8 cellular contexts compared by ENCODE assay signal in the genomic region with DNA sequence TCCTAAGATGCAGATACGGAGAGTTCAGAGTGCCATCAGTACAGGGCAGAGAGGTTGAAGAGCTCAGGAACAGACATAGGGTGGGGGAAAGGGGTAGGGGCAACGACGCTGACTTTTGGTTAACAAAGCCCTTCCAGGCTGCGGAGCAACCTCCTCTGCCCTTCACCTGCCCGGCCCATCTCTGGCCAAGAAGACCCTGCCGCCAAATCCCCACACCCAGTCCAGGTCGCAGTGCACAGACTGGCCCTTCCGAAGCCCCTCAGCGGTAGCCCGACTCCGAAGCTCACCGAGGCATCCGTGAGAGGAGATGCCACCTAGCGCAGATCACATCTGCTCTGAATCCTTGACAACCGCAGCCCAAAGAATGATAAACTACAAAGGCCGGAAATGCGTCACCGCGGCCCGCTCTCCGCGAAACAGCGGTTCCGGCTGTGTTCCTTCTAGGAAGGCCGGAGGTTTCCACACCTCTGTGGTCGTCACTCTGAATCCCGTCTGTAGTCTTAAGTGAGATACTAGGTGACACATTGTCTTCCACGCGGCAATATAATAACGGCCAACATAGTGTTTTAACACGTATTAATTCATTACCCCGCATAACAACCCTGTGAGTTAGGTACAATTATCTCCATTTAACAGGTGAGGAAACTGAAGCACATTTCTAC. TPM values are rescaled to one million over a fixed set of nuclear protein-coding genes. Genes with fewer than 3 reads are reported as not detected.
A peak's percentile ranks its signal among the peaks of the same experiment; 100 is the strongest.
DNase-seq lines count a peak whose midpoint lies in the region; ATAC-seq and TF ChIP-seq lines count a peak whose summit lies in the region.

A gene (minus strand): TSS at position 380 of the 662 bp plus-strand sequence. CDS start 7,225 bp downstream, outside the sequence.

- TF ChIP-seq CTCF in gastroesophageal sphincter (IDR thresholded peaks at IDR 0.05) = no peak
- no peak for TF ChIP-seq CTCF in neural progenitor cell (IDR thresholded peaks at IDR 0.05)

- H3K27me3 ChIP-seq in HUES6 (ENCODE audit: control insufficient read depth, insufficient read depth, low read length) (no peaks in the 10 kb centered on the region), gastroesophageal sphincter (peaks cover 28% of the 10 kb centered on the region), neural progenitor cell (no peaks in the 10 kb centered on the region)

- no peaks in the 10 kb centered on the region for H3K36me3 Mint-ChIP-seq in neural progenitor cell

- peaks cover 4% of the 10 kb centered on the region for H4K20me1 ChIP-seq in neural progenitor cell (ENCODE audit: low read depth)

- peak; percentile 61 for DNase-seq in COLO668 (lab: John Stamatoyannopoulos, UW; ENCODE audit: unreplicated experiment)
- DNase-seq in SHP77 treated with DMSO at 0.1 percent for 48 hours (lab: John Stamatoyannopoulos, UW) = peak; percentile 93
- peak; percentile 64 for DNase-seq in activated gamma-delta T cell treated with anti-CD3 and anti-CD28 coated beads, Interleukin-2, amount 50 U/mL, for 16 hours (ENCODE audit: low read depth)
- DNase-seq in neural progenitor cell (ENCODE audit: low spot score) = peak; percentile 89
- peak; percentile 83 to 92 for DNase-seq in stimulated activated naive CD8-positive, alpha-beta T cell treated with anti-CD3 and anti-CD28 coated beads, Interleukin-15, amount 100 ng/mL, for 72 hours

- H3K4me3 ChIP-seq in HUES6 (ENCODE audit: low read depth, low read length) (peak within 1 kb of the TSS; percentile 86), gastroesophageal sphincter (peak within 1 kb of the TSS; percentile 59 to 79), neural progenitor cell (peak within 1 kb of the TSS; percentile 93)

- peaks cover 41% of the 10 kb centered on the region for H3K79me2 ChIP-seq in neural progenitor cell (ENCODE audit: low read depth)

- H3K4me2 ChIP-seq in neural progenitor cell = peak within 1 kb of the TSS; percentile 93

- ATAC-seq in GM21390 (IDR thresholded peaks at IDR 0.05; ENCODE audit: unreplicated experiment) (peak; percentile 91), gastroesophageal sphincter (peak; percentile 97)
- peak; percentile 95 for ATAC-seq in stimulated activated naive CD8-positive, alpha-beta T cell treated with anti-CD3 and anti-CD28 coated beads, Interleukin-15, amount 100 ng/mL, for 72 hours

- WGBS in gastroesophageal sphincter (ENCODE audit: low coverage in 1 of 2), 2 donors = 0 to 1% methylated on average over 22 of the region's 32 CpGs

- H3K9me3 Mint-ChIP-seq in neural progenitor cell = peaks cover 2% of the 10 kb centered on the region
- peaks cover 0 to 8% of the 10 kb centered on the region in 2 donors for H3K9me3 Mint-ChIP-seq in stimulated activated naive CD8-positive, alpha-beta T cell treated with anti-CD3 and anti-CD28 coated beads, Interleukin-15, amount 100 ng/mL, for 72 hours

- H3K36me3 ChIP-seq in HUES6 (ENCODE audit: control insufficient read depth, insufficient read depth, low read length) = peaks cover 3% of the 10 kb centered on the region; the same call in 1 of the 2 replicates
- peaks cover 0 to 3% of the 10 kb centered on the region in 2 donors for H3K36me3 ChIP-seq in gastroesophageal sphincter
- H3K36me3 ChIP-seq in neural progenitor cell = no peaks in the 10 kb centered on the region

- H3K27ac Mint-ChIP-seq in neural progenitor cell = peak within 1 kb of the TSS; percentile 99
- H3K27ac Mint-ChIP-seq in stimulated activated naive CD8-positive, alpha-beta T cell treated with anti-CD3 and anti-CD28 coated beads, Interleukin-15, amount 100 ng/mL, for 72 hours = peak within 1 kb of the TSS; percentile 97 to 99

- TF ChIP-seq EP300 in gastroesophageal sphincter (IDR thresholded peaks at IDR 0.05) = no peak

- H3K27me3 Mint-ChIP-seq in neural progenitor cell (ENCODE audit: insufficient read depth, low read depth) = peaks cover 6% of the 10 kb centered on the region
- H3K27me3 Mint-ChIP-seq in stimulated activated naive CD8-positive, alpha-beta T cell treated with anti-CD3 and anti-CD28 coated beads, Interleukin-15, amount 100 ng/mL, for 72 hours = peaks cover 16% of the 10 kb centered on the region

- H2AFZ ChIP-seq in neural progenitor cell (replicated peaks) = peak within 1 kb of the TSS; percentile 75

- H3K27ac ChIP-seq in HUES6 (ENCODE audit: low read depth, low read length) = peak within 1 kb of the TSS; percentile 56
- peak within 1 kb of the TSS in 3 of 4 donors; percentile 64 to 82 (median 77) for H3K27ac ChIP-seq in gastroesophageal sphincter
- peak within 1 kb of the TSS; percentile 58 for H3K27ac ChIP-seq in neural progenitor cell

- peak within 1 kb of the TSS; percentile 100 for H3K4me3 Mint-ChIP-seq in neural progenitor cell
- peak within 1 kb of the TSS; percentile 99 to 100 for H3K4me3 Mint-ChIP-seq in stimulated activated naive CD8-positive, alpha-beta T cell treated with anti-CD3 and anti-CD28 coated beads, Interleukin-15, amount 100 ng/mL, for 72 hours

- peak within 1 kb of the TSS; percentile 79 for H3K9ac ChIP-seq in HUES6 (ENCODE audit: low read length)
- peak within 1 kb of the TSS; percentile 74 for H3K9ac ChIP-seq in neural progenitor cell

- no peaks in the 10 kb centered on the region for H3K4me1 ChIP-seq in HUES6 (ENCODE audit: control insufficient read depth, insufficient read depth, low read length)
- peaks cover 0 to 6% (median 4%) of the 10 kb centered on the region in 3 donors for H3K4me1 ChIP-seq in gastroesophageal sphincter
- H3K4me1 ChIP-seq in neural progenitor cell = peaks cover 14% of the 10 kb centered on the region

- peaks cover 23% of the 10 kb centered on the region for H3F3A ChIP-seq in neural progenitor cell (ENCODE audit: low read depth)

- H3K9me3 ChIP-seq in HUES6 (ENCODE audit: control insufficient read depth, insufficient read depth, low read depth, low read length) (no peaks in the 10 kb centered on the region), gastroesophageal sphincter (no peaks in the 10 kb centered on the region), neural progenitor cell (ENCODE audit: low read depth) (no peaks in the 10 kb centered on the region)

- TF ChIP-seq POLR2A in gastroesophageal sphincter (IDR thresholded peaks at IDR 0.05) = peak in 1 of 2 donors; percentile 20

- peaks cover 18% of the 10 kb centered on the region for H3K4me1 Mint-ChIP-seq in neural progenitor cell
- H3K4me1 Mint-ChIP-seq in stimulated activated naive CD8-positive, alpha-beta T cell treated with anti-CD3 and anti-CD28 coated beads, Interleukin-15, amount 100 ng/mL, for 72 hours = peaks cover 31% of the 10 kb centered on the region

RNA-seq across cellular contexts. Expression of the gene that starts here (rescaled TPM):
- total RNA-seq in gastroesophageal sphincter (1 to 10 TPM; 2.6 to 8.1 (median 2.8) TPM), neural progenitor cell (ENCODE audit: low replicate concordance) (20.4 and 21.3 TPM in 2 replicates)

Comparison
In these comparisons a context has a peak if more than half of its experiments do, and no peak if none do; other contexts are left out.
1. Peak in every context shown above with its lines: DNase-seq, ATAC-seq, H3K4me3 ChIP-seq and H3K27ac ChIP-seq.